Comparison of ENCODE assay signal across 8 cellular contexts in genomic region chr17:56977673-56978395, GRCh38. TPM values are rescaled to one million over a fixed set of nuclear protein-coding genes. Genes with fewer than 3 reads are reported as not detected.
DNase-seq lines count a peak whose midpoint lies in the region; ATAC-seq, FAIRE-seq and TF ChIP-seq lines count a peak whose summit lies in the region.

TSS of gene SCPEP1 (plus strand) at chr17:56978131. CDS start at chr17:56978160, 29 bp downstream.

- intact Hi-C loops in sciatic nerve (cut with DNase I) = no loop called here

- TF ChIP-seq POLR2A in GM12891 (IDR thresholded peaks at IDR 0.05; ENCODE audit: low read depth, low read length) = peak; percentile 64

- ATAC-seq in HG02852 (IDR thresholded peaks at IDR 0.05; ENCODE audit: unreplicated experiment) = peak; percentile 72
- ATAC-seq in sciatic nerve = peak; percentile 99
- no peak for ATAC-seq in GM18873 (IDR thresholded peaks at IDR 0.05; ENCODE audit: low FRiP score, unreplicated experiment)

- DNase-seq in GM12891 (ENCODE audit: insufficient read length, low spot score) (peak; percentile 89), NCI-H1694 treated with DMSO at 0.1 percent for 48 hours (lab: John Stamatoyannopoulos, UW) (peak; percentile 79), T1000 (lab: John Stamatoyannopoulos, UW) (peak; percentile 85), astrocyte of the hippocampus (ENCODE audit: low read depth, low spot score) (peak; percentile 90), hypothalamus (lab: John Stamatoyannopoulos, UW) (peak; percentile 22 to 95 (median 84)), sciatic nerve (ENCODE audit: low spot score) (peak; percentile 89)

- peak; percentile 88 for FAIRE-seq in GM12891 (lab: Jason Lieb, UNC)

TF ChIP-seq in GM12891, 5 proteins besides CTCF, POLR2A, EP300 and RAD21:
- TF ChIP-seq POU2F2 (IDR thresholded peaks at IDR 0.05; ENCODE audit: low read depth, low read length) (no peak), PAX5 (IDR thresholded peaks at IDR 0.05; ENCODE audit: insufficient read depth, low read length, severe bottlenecking) (no peak), TAF1 (IDR thresholded peaks at IDR 0.05; ENCODE audit: low read depth, low read length) (peak; percentile 59), SPI1 (IDR thresholded peaks at IDR 0.05; ENCODE audit: low read depth, low read length) (no peak), POLR2AphosphoS5 (IDR thresholded peaks at IDR 0.05; ENCODE audit: low read depth, low read length) (peak; percentile 52; the same call in 1 of the 2 replicates)

RNA-seq across cellular contexts. Expression of gene SCPEP1, which starts in this region (rescaled TPM):
- polyA plus RNA-seq in GM12891 (2012; ENCODE audit: low read depth, missing spikeins) = 25.2 TPM
- 51.8 TPM for total RNA-seq in sciatic nerve
